Comparison of ENCODE assay signal across 30 cellular contexts in the genomic region with DNA sequence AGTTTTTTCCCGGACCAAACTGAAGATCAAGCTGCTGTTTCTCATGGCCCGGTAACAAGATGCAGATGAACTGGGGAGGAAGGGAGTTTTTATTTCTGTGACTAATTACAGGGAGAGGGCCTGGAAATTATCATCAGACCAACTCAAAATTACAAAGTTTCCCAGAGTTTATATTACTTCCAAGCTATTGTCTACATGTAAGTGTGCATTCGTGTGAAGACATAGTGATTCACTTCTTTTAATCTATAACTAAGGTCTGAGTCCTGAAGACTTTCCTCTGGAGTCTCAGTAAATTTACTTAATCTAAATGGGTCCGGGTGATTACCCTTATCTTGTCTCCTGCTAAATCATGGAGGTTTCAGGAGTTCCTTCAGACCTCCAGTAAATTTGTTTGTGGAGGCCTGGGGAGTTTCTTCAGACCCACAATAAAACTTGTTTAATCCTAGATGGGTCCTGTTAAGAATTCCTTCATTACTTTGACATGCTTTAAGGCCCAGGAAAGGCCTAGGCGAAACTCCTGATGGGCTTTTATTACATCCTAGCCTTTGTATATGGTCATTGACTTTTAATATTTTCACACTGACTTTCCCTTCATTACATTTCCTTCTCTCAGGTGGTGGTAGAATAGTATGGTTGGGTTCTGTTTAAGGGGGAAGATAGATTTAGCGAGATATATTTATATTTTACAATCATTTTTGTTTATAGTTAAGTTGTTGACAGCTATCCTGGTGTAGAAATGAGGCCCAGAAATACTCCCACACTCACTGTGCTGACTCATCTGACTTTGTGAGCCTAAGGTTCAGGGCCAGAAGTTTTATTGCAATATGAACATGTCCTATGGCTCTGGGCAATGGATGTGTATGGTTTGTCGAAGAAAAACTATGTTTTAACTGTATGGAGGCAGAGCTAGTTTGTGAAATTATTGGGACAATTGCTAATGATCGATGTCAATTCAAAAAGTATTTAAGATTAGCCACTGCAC.
A peak's percentile ranks its signal among the peaks of the same experiment; 100 is the strongest.
DNase-seq lines count a peak whose midpoint lies in the region; ATAC-seq and TF ChIP-seq lines count a peak whose summit lies in the region.
"Had no signal": no experiment of that assay in that cellular context is flagged by ENCODE, and none has a peak within 500 bp of the region (broad histone marks: within the 10 kb centered on the region; RNA-seq: fewer than 3 reads in every experiment).

No MANE protein-coding gene starts in this region.

- CTCF ChIA-PET in PC-3 (lab: Charles Lee) = no interaction called here

- peak; percentile 3 for DNase-seq in PC-3
- peak; percentile 20 for DNase-seq in kidney glomerular epithelial cell (lab: John Stamatoyannopoulos, UW)
- DNase-seq in renal cortical epithelial cell (ENCODE audit: low read depth) = peak; percentile 88
- no peak for DNase-seq in NCI-H1105 treated with DMSO at 0.1 percent for 48 hours (lab: John Stamatoyannopoulos, UW)
- no peak for DNase-seq in NCI-H2029 treated with DMSO at 0.1 percent for 48 hours (lab: John Stamatoyannopoulos, UW)
- DNase-seq: activated CD4-positive, alpha-beta T cell treated with anti-CD3 and anti-CD28 coated beads for 48 hours; activated effector memory CD4-positive, alpha-beta T cell treated with Interleukin-2 at 50 U/mL for 16 hours; amygdala; BE2C; brain microvascular endothelial cell; CD8-positive, alpha-beta memory T cell; cerebellar nuclear complex; DMS153; left ventricle myocardium superior; naive thymus-derived CD8-positive, alpha-beta T cell; NCI-H2081; NCI-H2227 treated with DMSO at 0.1 percent for 48 hours; occipital lobe; psoas muscle; SIG-M5; stimulated activated CD4-positive, alpha-beta T cell treated with anti-CD3 and anti-CD28 coated beads, Interleukin-15, amount 100 ng/mL, for 24 hours; stimulated activated CD4-positive, alpha-beta T cell treated with anti-CD3 and anti-CD28 coated beads, Interleukin-4, amount 100 ng/mL, for 4 hours; SW 1271; T-helper 9 cell; WERI-Rb-1 had no signal

- H3K79me2 ChIP-seq in PC-3 (ENCODE audit: low read length) = no peaks in the 10 kb centered on the region

- H3K9me2 ChIP-seq in PC-3 (replicated peaks; ENCODE audit: low read length) = no peaks in the 10 kb centered on the region

- no peak overlapping the region for H3K4me3 ChIP-seq in PC-3 (ENCODE audit: low read length)
- H3K4me3 ChIP-seq: HAP-1, psoas muscle, tibial nerve had no signal

- no peaks in the 10 kb centered on the region for H4K20me1 ChIP-seq in PC-3 (ENCODE audit: low read length)

- H3K4me1 ChIP-seq in PC-3 (ENCODE audit: insufficient read depth, low read length) = no peaks in the 10 kb centered on the region
- H3K4me1 ChIP-seq: BE2C, HAP-1, psoas muscle, tibial nerve had no signal

- H3K27ac ChIP-seq in PC-3 (ENCODE audit: low read length) = no peak overlapping the region
- H3K27ac ChIP-seq: brain microvascular endothelial cell, psoas muscle, tibial nerve, WERI-Rb-1 had no signal

- no peaks in the 10 kb centered on the region for H3K27me3 ChIP-seq in PC-3 (ENCODE audit: low read length)
- H3K27me3 ChIP-seq: BE2C, brain microvascular endothelial cell, tibial nerve had no signal

- H3K36me3 ChIP-seq in PC-3 (ENCODE audit: low read depth, low read length) = no peaks in the 10 kb centered on the region
- H3K36me3 ChIP-seq: BE2C, brain microvascular endothelial cell, HAP-1, tibial nerve, WERI-Rb-1 had no signal

- ATAC-seq in GM18511 (IDR thresholded peaks at IDR 0.05; ENCODE audit: unreplicated experiment) (peak; percentile 80), PC-3 (peak; percentile 49; the same call in 1 of the 2 replicates), GM21528 (IDR thresholded peaks at IDR 0.05; ENCODE audit: low FRiP score, unreplicated experiment) (no peak)
- ATAC-seq: activated naive CD4-positive, alpha-beta T cell treated with anti-CD3 and anti-CD28 coated beads, Interleukin-2, amount 50 U/mL, for 72 hours; left ventricle myocardium superior; naive thymus-derived CD8-positive, alpha-beta T cell; psoas muscle had no signal

- no peak overlapping the region for H3K4me2 ChIP-seq in PC-3 (ENCODE audit: low read length)

- no peaks in the 10 kb centered on the region for H3K9me3 ChIP-seq in PC-3 (ENCODE audit: low read length)
- H3K9me3 ChIP-seq: BE2C, HAP-1, psoas muscle had no signal

- POLR2A ChIA-PET in PC-3 (lab: Charles Lee; ENCODE audit: unreplicated experiment) = no interaction called here

- no peak overlapping the region for H2AFZ ChIP-seq in PC-3 (ENCODE audit: low read length)

- TF ChIP-seq CTCF in PC-3 (conservative IDR thresholded peaks at IDR 0.05; ENCODE audit: low read depth, low read length) = no peak

- intact Hi-C loops in PC-3 (cut with micrococcal nuclease) = no loop called here

- H3K9ac ChIP-seq in PC-3 (ENCODE audit: low read length) = no peak overlapping the region

- BruUV-seq in PC-3 (replicated peaks; lab: Mats Ljungman, UMichigan) = no TSS peak

- no peaks in the 10 kb centered on the region for H3F3A ChIP-seq in PC-3 (ENCODE audit: low read length, unreplicated experiment)

Comparison
In these comparisons a context has a peak if more than half of its experiments do, and no peak if none do; other contexts are left out.
1. DNase-seq: peak in PC-3 (single experiment), kidney glomerular epithelial cell (single experiment) and renal cortical epithelial cell (single experiment); none in NCI-H1105 treated with DMSO at 0.1 percent for 48 hours (single experiment) and NCI-H2029 treated with DMSO at 0.1 percent for 48 hours (single experiment).